In genomic region chr2:168145011-168145410, GRCh38 we compare ENCODE assay signal across 16 cellular contexts.
"Had no signal": no experiment of that assay in that cellular context is flagged by ENCODE, and none has a peak within 500 bp of the region (broad histone marks: within the 10 kb centered on the region; RNA-seq: fewer than 3 reads in every experiment).

No MANE protein-coding gene starts in this region.

- H3K36me3 ChIP-seq: lower lobe of right lung, neutrophil, tibial nerve had no signal

- H3K27me3 Mint-ChIP-seq: dendritic cell treated with granulocyte-macrophage colony-stimulating factor and Interleukin-4, amounts not matched to agents 40 ng/mL and 50 ng/mL, for 4 days; memory B cell; naive B cell had no signal

- H3K4me2 ChIP-seq: smooth muscle cell had no signal

- DNase-seq: foreskin keratinocyte; hypothalamus; kidney glomerular epithelial cell; lower lobe of right lung; naive B cell; nephron progenitor cell; stimulated activated CD4-positive, alpha-beta T cell treated with anti-CD3 and anti-CD28 coated beads, Interleukin-2, amount 100 ng/mL, for 48 hours; stimulated activated naive CD8-positive, alpha-beta T cell treated with anti-CD3 and anti-CD28 coated beads, Interleukin-15, Interleukin-2, amounts not matched to agents 100 U/mL and 50 U/mL, for 24 hours had no signal

- H3K9me3 Mint-ChIP-seq: dendritic cell treated with granulocyte-macrophage colony-stimulating factor and Interleukin-4, amounts not matched to agents 40 ng/mL and 50 ng/mL, for 4 days; memory B cell; mesothelial cell of epicardium; naive B cell; nephron progenitor cell; stimulated activated effector memory CD8-positive, alpha-beta T cell treated with anti-CD3 and anti-CD28 coated beads, Interleukin-12 subunit alpha, Interleukin-12 subunit beta, amount 100 ng/mL, for 72 hours had no signal

- H3K27ac ChIP-seq: foreskin keratinocyte, lower lobe of right lung, neutrophil, tibial nerve had no signal

- H3K36me3 Mint-ChIP-seq: naive B cell had no signal

- H3K4me1 Mint-ChIP-seq: memory B cell, naive B cell had no signal

- ATAC-seq: foreskin keratinocyte; left lobe of liver; lower lobe of right lung; stimulated activated effector memory CD8-positive, alpha-beta T cell treated with anti-CD3 and anti-CD28 coated beads, Interleukin-12 subunit alpha, Interleukin-12 subunit beta, amount 100 ng/mL, for 72 hours; stimulated activated naive CD8-positive, alpha-beta T cell treated with anti-CD3 and anti-CD28 coated beads, Interleukin-15, Interleukin-2, amounts not matched to agents 100 U/mL and 50 U/mL, for 24 hours had no signal

- H3K9me3 ChIP-seq: lower lobe of right lung, neutrophil, tibial nerve had no signal

- H3K4me1 ChIP-seq: foreskin keratinocyte had no signal

- H3K4me3 Mint-ChIP-seq: dendritic cell treated with granulocyte-macrophage colony-stimulating factor and Interleukin-4, amounts not matched to agents 40 ng/mL and 50 ng/mL, for 4 days; memory B cell; mesothelial cell of epicardium; naive B cell; nephron progenitor cell; stimulated activated effector memory CD8-positive, alpha-beta T cell treated with anti-CD3 and anti-CD28 coated beads, Interleukin-12 subunit alpha, Interleukin-12 subunit beta, amount 100 ng/mL, for 72 hours had no signal

- H3K4me3 ChIP-seq: lower lobe of right lung, smooth muscle cell, tibial nerve had no signal

- H3K27ac Mint-ChIP-seq: dendritic cell treated with granulocyte-macrophage colony-stimulating factor and Interleukin-4, amounts not matched to agents 40 ng/mL and 50 ng/mL, for 4 days; memory B cell; mesothelial cell of epicardium; nephron progenitor cell; stimulated activated effector memory CD8-positive, alpha-beta T cell treated with anti-CD3 and anti-CD28 coated beads, Interleukin-12 subunit alpha, Interleukin-12 subunit beta, amount 100 ng/mL, for 72 hours had no signal

- H3K27me3 ChIP-seq: foreskin keratinocyte, neutrophil, tibial nerve had no signal
